ENCODE assay signal across 12 cellular contexts in genomic region chr3:126659915-126660886, GRCh38. TPM values are rescaled to one million over a fixed set of nuclear protein-coding genes. Genes with fewer than 3 reads are reported as not detected.
A peak's percentile ranks its signal among the peaks of the same experiment; 100 is the strongest.
DNase-seq lines count a peak whose midpoint lies in the region; ATAC-seq, FAIRE-seq and TF ChIP-seq lines count a peak whose summit lies in the region.
"Had no signal": no experiment of that assay in that cellular context is flagged by ENCODE, and none has a peak within 500 bp of the region (broad histone marks: within the 10 kb centered on the region; RNA-seq: fewer than 3 reads in every experiment).

No MANE protein-coding gene starts in this region.

- no peak for TF ChIP-seq EP300 in ovary (IDR thresholded peaks at IDR 0.05)

- 31 to 49% (median 32%) methylated on average over 19 of the region's 19 CpGs for WGBS in ovary, 3 donors
- 53 to 58% methylated on average over 19 of the region's 19 CpGs for WGBS in aorta, 2 donors

- H3K4me3 ChIP-seq in ovary: no peak overlapping the region
- H3K4me3 ChIP-seq in aorta (ENCODE audit: low read length in 2 of 2): no peak overlapping the region
- H3K4me3 ChIP-seq: body of pancreas, SJCRH30 had no signal

- intact Hi-C loops in ovary (cut with DNase I): loop anchor here in 1 of 4 donors (10.0 kb wide), 1 partner anchor 135 kb away; the partner anchor contains the start of gene CHST13
- intact Hi-C loops in aorta (cut with DNase I): no loop called here

- no peak for FAIRE-seq in H54 (lab: Jason Lieb, UNC)

- peaks cover 51% of the 10 kb centered on the region for H3K27me3 ChIP-seq in foreskin keratinocyte
- no peaks in the 10 kb centered on the region for H3K27me3 ChIP-seq in ovary
- H3K27me3 ChIP-seq in aorta (ENCODE audit: control insufficient read depth in 1 of 2, insufficient read depth in 2 of 2, low read length in 1 of 2): no peaks in the 10 kb centered on the region
- H3K27me3 ChIP-seq: body of pancreas had no signal

- no peaks in the 10 kb centered on the region for H3K4me1 ChIP-seq in foreskin keratinocyte
- H3K4me1 ChIP-seq in ovary (ENCODE audit: insufficient read depth): no peaks in the 10 kb centered on the region
- no peaks in the 10 kb centered on the region for H3K4me1 ChIP-seq in aorta (ENCODE audit: control insufficient read depth in 1 of 2, insufficient read depth in 2 of 2, low read length in 2 of 2)
- H3K4me1 ChIP-seq: SJCRH30 had no signal

- TF ChIP-seq CTCF in foreskin keratinocyte (conservative IDR thresholded peaks at IDR 0.05) (peak; percentile 32), ovary (IDR thresholded peaks at IDR 0.05) (no peak)

- H3K9me3 ChIP-seq in ovary (no peaks in the 10 kb centered on the region), aorta (ENCODE audit: control insufficient read depth, low read length) (no peaks in the 10 kb centered on the region)
- H3K9me3 ChIP-seq: body of pancreas, SJCRH30 had no signal

- peak; percentile 55 for DNase-seq in 8988T
- DNase-seq in H54 (ENCODE audit: insufficient read length, low spot score): peak; percentile 26
- DNase-seq in SK-N-DZ (ENCODE audit: low spot score): peak; percentile 48
- DNase-seq in foreskin keratinocyte: no peak
- DNase-seq in midbrain (lab: John Stamatoyannopoulos, UW): no peak
- no peak for DNase-seq in ovary
- no peak for DNase-seq in aorta
- DNase-seq: body of pancreas; CD8-positive, alpha-beta T cell; NCI-H187; SJCRH30 had no signal

- H3K27ac ChIP-seq in foreskin keratinocyte (no peak overlapping the region), ovary (no peak overlapping the region), aorta (ENCODE audit: low read depth in 1 of 2, low read length in 2 of 2) (no peak overlapping the region)
- H3K27ac ChIP-seq: body of pancreas, SJCRH30 had no signal

- ATAC-seq in foreskin keratinocyte (peak; percentile 23), GM19035 (IDR thresholded peaks at IDR 0.05; ENCODE audit: unreplicated experiment) (no peak), aorta (ENCODE audit: low FRiP score) (no peak)
- ATAC-seq: body of pancreas; CD8-positive, alpha-beta T cell had no signal

- H3K36me3 ChIP-seq in ovary (no peaks in the 10 kb centered on the region), aorta (ENCODE audit: control insufficient read depth in 1 of 2, insufficient read depth in 2 of 2, low read length in 1 of 2) (no peaks in the 10 kb centered on the region)
- H3K36me3 ChIP-seq: SJCRH30 had no signal

- TF ChIP-seq POLR2A in H54 (IDR thresholded peaks at IDR 0.05; ENCODE audit: low read depth, low read length) (no peak), ovary (IDR thresholded peaks at IDR 0.05) (no peak)

RNA-seq across cellular contexts. Expression of gene TXNRD3, which starts 5.3 kb away (rescaled TPM):
- 4.2 and 4.6 TPM in 2 replicates for polyA plus RNA-seq in SK-N-DZ (2014; cell fraction: cytosol; rRNA removed)
- polyA plus RNA-seq in SK-N-DZ (2014; cell fraction: nucleus; rRNA removed): 4.3 and 5.7 TPM in 2 replicates
- total RNA-seq in foreskin keratinocyte: 13.6 and 15.1 TPM in 2 replicates
- polyA plus RNA-seq in foreskin keratinocyte: 12.5 and 14.5 TPM in 2 replicates
- total RNA-seq in ovary: 10 to 100 TPM; 10.1 to 25.3 (median 20.5) TPM
- polyA plus RNA-seq in ovary: 10 to 100 TPM; 11.1 to 17.9 TPM
- total RNA-seq in aorta: 10 to 100 TPM in 1 of 2 donors, 1 to 10 TPM in 1; 7.6 to 13.7 TPM
- polyA plus RNA-seq in aorta: 1 to 10 TPM; 3.6 to 3.7 TPM

RNA-seq across cellular contexts. Expression of gene CHCHD6, which starts 43.8 kb away (rescaled TPM):
- polyA plus RNA-seq in SK-N-DZ (2014; cell fraction: cytosol; rRNA removed): 74.0 and 83.9 TPM in 2 replicates
- polyA plus RNA-seq in SK-N-DZ (2014; cell fraction: nucleus; rRNA removed): 44.6 and 58.6 TPM in 2 replicates
- total RNA-seq in foreskin keratinocyte: 28.1 and 28.7 TPM in 2 replicates
- 42.3 and 42.4 TPM in 2 replicates for polyA plus RNA-seq in foreskin keratinocyte
- total RNA-seq in ovary: 10 to 100 TPM; 12.5 to 24.6 (median 19.5) TPM
- polyA plus RNA-seq in ovary: 10 to 100 TPM in 1 of 2 donors, 1 to 10 TPM in 1; 8.5 to 24.4 TPM
- total RNA-seq in aorta: 10 to 100 TPM; 10.8 to 11.0 TPM
- polyA plus RNA-seq in aorta: 10 to 100 TPM; 12.9 to 24.6 TPM

Comparison
In these comparisons a context has a peak if more than half of its experiments do, and no peak if none do; other contexts are left out.
1. DNase-seq: peak in 8988T (single experiment), H54 (single experiment) and SK-N-DZ (single experiment); none in foreskin keratinocyte (0 of 2), midbrain (single experiment), ovary (0 of 5) and aorta (0 of 2).